5 cellular contexts compared by ENCODE assay signal in the genomic region with DNA sequence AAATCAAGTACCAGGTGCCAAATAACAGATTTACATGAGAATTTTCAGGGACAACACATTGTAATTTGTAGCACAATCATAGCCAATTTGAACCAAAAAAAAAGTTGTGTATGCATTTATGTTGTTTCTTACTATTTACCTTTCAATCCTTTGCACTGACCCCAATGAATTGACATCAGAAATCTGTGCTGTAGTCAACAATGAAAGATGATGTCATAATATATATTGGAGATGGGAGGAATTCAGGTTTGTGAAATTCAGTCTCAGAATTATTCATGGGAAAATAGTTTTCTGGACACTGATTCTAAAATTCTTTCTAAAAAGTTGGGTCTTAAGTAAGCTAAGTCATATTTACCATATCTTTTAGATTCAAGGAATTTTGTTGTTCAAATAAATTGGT. TPM values are rescaled to one million over a fixed set of nuclear protein-coding genes. Genes with fewer than 3 reads are reported as not detected.
"Had no signal": no experiment of that assay in that cellular context is flagged by ENCODE, and none has a peak within 500 bp of the region (broad histone marks: within the 10 kb centered on the region; RNA-seq: fewer than 3 reads in every experiment).

No MANE protein-coding gene starts in this region.

RNA-seq across cellular contexts. Expression of a gene that starts 31.0 kb away (rescaled TPM):
- total RNA-seq: GM23248, H4, H7, HT-29 had no signal
- polyA plus RNA-seq: GM23248, IgD-negative memory B cell had no signal
